ENCODE assay signal across 8 cellular contexts in genomic region chr16:50210266-50211038, GRCh38. TPM values are rescaled to one million over a fixed set of nuclear protein-coding genes. Genes with fewer than 3 reads are reported as not detected.
DNase-seq lines count a peak whose midpoint lies in the region; ATAC-seq, FAIRE-seq and TF ChIP-seq lines count a peak whose summit lies in the region.

No MANE protein-coding gene starts in this region.

- H3K9ac ChIP-seq in HUES48 (ENCODE audit: low read depth, low read length) = no peak overlapping the region

- no peak for TF ChIP-seq POLR2A in testis (IDR thresholded peaks at IDR 0.05)

- WGBS in testis, 2 donors = 63 to 78% methylated on average over 5 of the region's 5 CpGs

- peak; percentile 91 for ATAC-seq in GM21423 (IDR thresholded peaks at IDR 0.05; ENCODE audit: unreplicated experiment)

- H3K4me1 ChIP-seq in HUES48 (ENCODE audit: control insufficient read depth, insufficient read depth, low read length) (peaks cover 6% of the 10 kb centered on the region), testis (peaks cover 24% of the 10 kb centered on the region)

- H3K27me3 ChIP-seq in HUES48 (ENCODE audit: control insufficient read depth, insufficient read depth, low read length) = no peaks in the 10 kb centered on the region
- H3K27me3 ChIP-seq in testis = no peaks in the 10 kb centered on the region

- H3K36me3 ChIP-seq in HUES48 (ENCODE audit: control insufficient read depth, insufficient read depth, low read length) (peaks cover 29% of the 10 kb centered on the region), testis (ENCODE audit: low read depth, missing control alignments) (no peaks in the 10 kb centered on the region)

- H3K9me3 ChIP-seq in HUES48 (ENCODE audit: control insufficient read depth, insufficient read depth, low read length) (no peaks in the 10 kb centered on the region), testis (no peaks in the 10 kb centered on the region)

- DNase-seq in DMS53 (lab: John Stamatoyannopoulos, UW) = peak; percentile 77
- DNase-seq in RCC 7860 (ENCODE audit: low spot score) = peak; percentile 58
- peak; percentile 80 for DNase-seq in activated effector memory CD4-positive, alpha-beta T cell treated with anti-CD3 and anti-CD28 coated beads, Interleukin-2, amount 50 U/mL, for 16 hours
- DNase-seq in foreskin melanocyte = peak; percentile 88
- DNase-seq in occipital lobe (lab: John Stamatoyannopoulos, UW) = peak; percentile 37
- peak; percentile 93 for DNase-seq in testis

- TF ChIP-seq CTCF in testis (IDR thresholded peaks at IDR 0.05) = peak; percentile 52 to 76 (median 63)

- intact Hi-C loops in testis (cut with DNase I; ENCODE audit: low total_unique reads) = loop anchor here (10.0 kb wide), 2 partner anchors 144 to 186 kb away; partner anchors contain the start of gene CNEP1R1

- H3K4me3 ChIP-seq in HUES48 (ENCODE audit: low read depth, low read length) (no peak overlapping the region), testis (no peak overlapping the region)

- H3K27ac ChIP-seq in HUES48 (ENCODE audit: low read depth, low read length) (peak overlapping the region; percentile 43), testis (peak overlapping the region in 1 of 2 donors; percentile 11)

- FAIRE-seq in RCC 7860 (lab: Jason Lieb, UNC) = no peak

RNA-seq across cellular contexts. Expression of gene ADCY7, which starts 55.9 kb away (rescaled TPM):
- total RNA-seq in occipital lobe (8.7 TPM), testis (1 to 10 TPM; 5.9 to 9.4 TPM)
- polyA plus RNA-seq in testis (ENCODE audit: insufficient read depth, low read depth, low replicate concordance) = 5.9 TPM

RNA-seq across cellular contexts. Expression of gene TENT4B, which starts 57.3 kb away (rescaled TPM):
- total RNA-seq in occipital lobe (31.4 TPM), testis (10 to 100 TPM; 27.5 to 37.6 TPM)
- 56.6 TPM for polyA plus RNA-seq in testis (ENCODE audit: insufficient read depth, low read depth, low replicate concordance)

Comparison
In these comparisons a context has a peak if more than half of its experiments do, and no peak if none do; other contexts are left out.
1. DNase-seq: peak in every context shown above with its lines; median percentile 93 in testis; 88 in foreskin melanocyte; 80 in activated effector memory CD4-positive, alpha-beta T cell treated with anti-CD3 and anti-CD28 coated beads, Interleukin-2, amount 50 U/mL, for 16 hours; 77 in DMS53; 58 in RCC 7860; 37 in occipital lobe.